Comparison of ENCODE assay signal across 1 cellular context in the genomic region with DNA sequence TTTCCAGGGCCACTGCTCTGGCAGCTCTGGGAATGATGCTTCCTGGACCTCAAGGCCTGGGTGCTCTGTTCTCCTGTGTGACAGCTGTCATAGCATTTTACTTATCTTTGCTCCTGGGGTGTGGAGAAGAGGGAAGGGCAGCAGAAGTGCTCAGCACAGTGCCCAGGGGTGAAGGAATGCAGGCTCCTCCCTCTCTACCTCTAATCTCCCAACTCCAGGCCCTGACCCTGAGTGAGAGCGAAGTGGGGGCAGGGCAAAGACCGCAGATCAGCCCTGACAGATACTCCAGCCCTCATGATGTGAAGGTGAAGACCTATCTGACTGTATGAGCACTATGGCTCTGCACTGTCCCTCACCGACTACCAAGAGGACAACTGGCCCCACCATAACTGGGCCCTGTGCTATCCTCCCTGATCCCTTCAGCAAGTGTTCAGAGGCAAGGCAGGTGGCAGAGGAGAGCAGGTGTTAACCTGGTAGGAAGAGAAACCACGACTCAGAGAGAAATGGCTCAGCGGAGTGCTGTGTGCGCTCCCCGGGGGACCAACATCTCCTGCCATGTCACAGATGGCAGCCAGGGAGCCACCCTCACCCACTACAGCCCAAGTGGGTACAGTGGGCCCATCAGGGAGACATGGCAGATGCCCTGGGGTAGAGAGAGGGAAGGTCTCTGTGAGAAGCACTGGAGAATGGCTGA.
TF ChIP-seq lines count a peak whose summit lies in the region.

No MANE protein-coding gene starts in this region.

TF ChIP-seq in HepG2, 621 proteins besides CTCF, POLR2A, EP300 and RAD21 (continued from another document and continues in another):
- no peak for TF ChIP-seq ZFP37 (CRISPR knock-in tag; IDR thresholded peaks at IDR 0.05; ENCODE audit: borderline replicate concordance)
- TF ChIP-seq SRSF1 (optimal IDR thresholded peaks at IDR 0.05; ENCODE audit: low read depth, low read length) = no peak
- peak; percentile 74; the same call in 1 of the 2 replicates for TF ChIP-seq ZNF543 (CRISPR knock-in tag; IDR thresholded peaks at IDR 0.05)
- no peak for TF ChIP-seq ZNF484 (CRISPR knock-in tag; IDR thresholded peaks at IDR 0.05; ENCODE audit: borderline replicate concordance, low read depth)
- TF ChIP-seq, protein P1, sequence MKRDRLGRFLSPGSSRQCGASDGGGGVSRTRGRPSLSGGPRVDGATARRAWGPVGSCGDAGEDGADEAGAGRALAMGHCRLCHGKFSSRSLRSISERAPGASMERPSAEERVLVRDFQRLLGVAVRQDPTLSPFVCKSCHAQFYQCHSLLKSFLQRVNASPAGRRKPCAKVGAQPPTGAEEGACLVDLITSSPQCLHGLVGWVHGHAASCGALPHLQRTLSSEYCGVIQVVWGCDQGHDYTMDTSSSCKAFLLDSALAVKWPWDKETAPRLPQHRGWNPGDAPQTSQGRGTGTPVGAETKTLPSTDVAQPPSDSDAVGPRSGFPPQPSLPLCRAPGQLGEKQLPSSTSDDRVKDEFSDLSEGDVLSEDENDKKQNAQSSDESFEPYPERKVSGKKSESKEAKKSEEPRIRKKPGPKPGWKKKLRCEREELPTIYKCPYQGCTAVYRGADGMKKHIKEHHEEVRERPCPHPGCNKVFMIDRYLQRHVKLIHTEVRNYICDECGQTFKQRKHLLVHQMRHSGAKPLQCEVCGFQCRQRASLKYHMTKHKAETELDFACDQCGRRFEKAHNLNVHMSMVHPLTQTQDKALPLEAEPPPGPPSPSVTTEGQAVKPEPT (CRISPR knock-in tag; IDR thresholded peaks at IDR 0.05; ENCODE audit: low read depth) = no peak
- TF ChIP-seq TEAD3 (CRISPR knock-in tag; optimal IDR thresholded peaks at IDR 0.05; ENCODE audit: borderline replicate concordance) = peak; percentile 77
- no peak for TF ChIP-seq ZNF512 (CRISPR knock-in tag; IDR thresholded peaks at IDR 0.05)
- peak; percentile 25; the same call in 1 of the 2 replicates for TF ChIP-seq MEIS2 (CRISPR knock-in tag; IDR thresholded peaks at IDR 0.05)
- 0 out of 2 replicates have a peak, but pooled peaks have one; percentile 68 for TF ChIP-seq ZNF34 (CRISPR knock-in tag; IDR thresholded peaks at IDR 0.05; ENCODE audit: borderline replicate concordance)
- no peak for TF ChIP-seq GRHL1 (CRISPR knock-in tag; conservative IDR thresholded peaks at IDR 0.05)
- 0 out of 2 replicates have a peak, but pooled peaks have one; percentile 26 for TF ChIP-seq ZBTB38 (CRISPR knock-in tag; IDR thresholded peaks at IDR 0.05)
- TF ChIP-seq ZNF691 (CRISPR knock-in tag; IDR thresholded peaks at IDR 0.05; ENCODE audit: borderline replicate concordance, low read depth) = peak; percentile 50; the same call in 1 of the 2 replicates
- TF ChIP-seq GATAD2A (CRISPR knock-in tag; IDR thresholded peaks at IDR 0.05) = peak; percentile 58; the same call in 1 of the 2 replicates
- TF ChIP-seq MED1 (CRISPR knock-in tag; IDR thresholded peaks at IDR 0.05) = peak; percentile 44
- no peak for TF ChIP-seq SOX6 (IDR thresholded peaks at IDR 0.05)
- TF ChIP-seq SOX6 (CRISPR knock-in tag; IDR thresholded peaks at IDR 0.05) = peak; percentile 57
- TF ChIP-seq CEBPG (CRISPR knock-in tag; IDR thresholded peaks at IDR 0.05) = no peak
- no peak for TF ChIP-seq SOX13 (IDR thresholded peaks at IDR 0.05)
- TF ChIP-seq SOX13 (CRISPR knock-in tag; conservative IDR thresholded peaks at IDR 0.05 in 1 of 2, IDR thresholded peaks at IDR 0.05 in 1 of 2) = peak in 1 of 2 experiments; percentile 59; a peak in 2 of 4 replicates
- no peak for TF ChIP-seq ZNF354B (CRISPR knock-in tag; IDR thresholded peaks at IDR 0.05)
- TF ChIP-seq ZNF788 (CRISPR knock-in tag; IDR thresholded peaks at IDR 0.05; ENCODE audit: borderline replicate concordance) = peak; percentile 50; the same call in 1 of the 2 replicates
- TF ChIP-seq ZNF343 (CRISPR knock-in tag; IDR thresholded peaks at IDR 0.05) = peak; percentile 73; the same call in 1 of the 2 replicates
- peak; percentile 80; the same call in 1 of the 2 replicates for TF ChIP-seq MEIS1 (CRISPR knock-in tag; IDR thresholded peaks at IDR 0.05; ENCODE audit: borderline replicate concordance)
- TF ChIP-seq ZNF350 (CRISPR knock-in tag; IDR thresholded peaks at IDR 0.05; ENCODE audit: borderline replicate concordance, low read depth) = 0 out of 2 replicates have a peak, but pooled peaks have one; percentile 47
- TF ChIP-seq ETS1 (CRISPR knock-in tag; IDR thresholded peaks at IDR 0.05) = no peak
- TF ChIP-seq ZNF609 (CRISPR knock-in tag; IDR thresholded peaks at IDR 0.05; ENCODE audit: borderline replicate concordance) = peak; percentile 62; the same call in 1 of the 2 replicates
- TF ChIP-seq SOX5 (CRISPR knock-in tag; IDR thresholded peaks at IDR 0.05; ENCODE audit: borderline replicate concordance) = 0 out of 2 replicates have a peak, but pooled peaks have one; percentile 29
- TF ChIP-seq, protein P2, sequence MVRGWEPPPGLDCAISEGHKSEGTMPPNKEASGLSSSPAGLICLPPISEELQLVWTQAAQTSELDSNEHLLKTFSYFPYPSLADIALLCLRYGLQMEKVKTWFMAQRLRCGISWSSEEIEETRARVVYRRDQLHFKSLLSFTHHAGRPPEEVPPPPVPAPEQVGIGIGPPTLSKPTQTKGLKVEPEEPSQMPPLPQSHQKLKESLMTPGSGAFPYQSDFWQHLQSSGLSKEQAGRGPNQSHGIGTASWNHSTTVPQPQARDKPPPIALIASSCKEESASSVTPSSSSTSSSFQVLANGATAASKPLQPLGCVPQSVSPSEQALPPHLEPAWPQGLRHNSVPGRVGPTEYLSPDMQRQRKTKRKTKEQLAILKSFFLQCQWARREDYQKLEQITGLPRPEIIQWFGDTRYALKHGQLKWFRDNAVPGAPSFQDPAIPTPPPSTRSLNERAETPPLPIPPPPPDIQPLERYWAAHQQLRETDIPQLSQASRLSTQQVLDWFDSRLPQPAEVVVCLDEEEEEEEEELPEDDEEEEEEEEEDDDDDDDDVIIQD (CRISPR knock-in tag; IDR thresholded peaks at IDR 0.05; ENCODE audit: low read depth) = no peak
- TF ChIP-seq ZNF772 (CRISPR knock-in tag; IDR thresholded peaks at IDR 0.05) = 0 out of 2 replicates have a peak, but pooled peaks have one; percentile 41
- 0 out of 2 replicates have a peak, but pooled peaks have one; percentile 49 for TF ChIP-seq ZNF468 (CRISPR knock-in tag; IDR thresholded peaks at IDR 0.05)
- TF ChIP-seq ZNF232 (CRISPR knock-in tag; IDR thresholded peaks at IDR 0.05; ENCODE audit: borderline replicate concordance) = no peak
- TF ChIP-seq ZNF281 (CRISPR knock-in tag; IDR thresholded peaks at IDR 0.05; ENCODE audit: borderline replicate concordance) = peak; percentile 89
- TF ChIP-seq ZSCAN9 (CRISPR knock-in tag; IDR thresholded peaks at IDR 0.05; ENCODE audit: borderline replicate concordance) = no peak
- TF ChIP-seq, protein P3, sequence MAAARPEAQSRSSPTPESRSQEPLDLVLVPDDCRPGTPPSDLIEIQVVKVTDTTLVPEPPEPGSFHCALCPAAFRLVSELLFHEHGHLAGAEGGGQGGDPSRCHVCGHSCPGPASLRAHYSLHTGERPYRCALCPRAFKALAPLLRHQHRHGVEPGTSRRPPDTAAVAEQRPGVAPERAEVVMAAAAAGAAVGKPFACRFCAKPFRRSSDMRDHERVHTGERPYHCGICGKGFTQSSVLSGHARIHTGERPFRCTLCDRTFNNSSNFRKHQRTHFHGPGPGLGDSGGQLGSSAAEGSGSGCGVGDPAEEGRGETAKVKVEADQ (CRISPR knock-in tag; IDR thresholded peaks at IDR 0.05; ENCODE audit: borderline replicate concordance) = no peak
- TF ChIP-seq ZMYM4 (CRISPR knock-in tag; IDR thresholded peaks at IDR 0.05) = peak; percentile 54
- TF ChIP-seq DPF2 (CRISPR knock-in tag; IDR thresholded peaks at IDR 0.05; ENCODE audit: borderline replicate concordance, low read depth) = 0 out of 2 replicates have a peak, but pooled peaks have one; percentile 50
